In genomic region chr22:26512149-26512793, GRCh38 we compare ENCODE assay signal across 8 cellular contexts. TPM values are rescaled to one million over a fixed set of nuclear protein-coding genes. Genes with fewer than 3 reads are reported as not detected.
DNase-seq lines count a peak whose midpoint lies in the region; ATAC-seq and TF ChIP-seq lines count a peak whose summit lies in the region.

Gene TFIP11, minus strand, starts transcription at chr22:26512473. Its CDS starts 2,201 bp downstream, at chr22:26510272.

- TF ChIP-seq EP300 in SK-N-SH (IDR thresholded peaks at IDR 0.05; ENCODE audit: borderline replicate concordance in 1 of 2, low read depth in 1 of 2, low read length in 1 of 2), result peak in 1 of 2 experiments; percentile 28; a peak in 1 of 4 replicates
- no peak for TF ChIP-seq EP300 in gastroesophageal sphincter (IDR thresholded peaks at IDR 0.05)

- no peaks in the 10 kb centered on the region for H3F3A ChIP-seq in SK-N-SH (replicated peaks; ENCODE audit: insufficient read depth)

- TF ChIP-seq CTCF in HEK293 (tag by site-specific recombination; IDR thresholded peaks at IDR 0.05) (peak; percentile 88), SK-N-SH (IDR thresholded peaks at IDR 0.05) (no peak), gastroesophageal sphincter (IDR thresholded peaks at IDR 0.05) (peak in 2 of 4 experiments; percentile 12 to 14), neutrophil (IDR thresholded peaks at IDR 0.05) (peak; percentile 22), subcutaneous adipose tissue (IDR thresholded peaks at IDR 0.05; ENCODE audit: low read depth) (no peak)

- POLR2A ChIA-PET in HEK293 (lab: Yijun Ruan, JAX) (interaction anchor here (0.6 to 1.8 kb wide), 7 partner anchors 9 to 153 kb away, joined by 3 to 13 read pairs (median 4); partner anchors contain the start of genes HPS4 and SRRD), SK-N-SH (lab: Yijun Ruan, JAX) (interaction anchor here (0.8 to 1.9 kb wide), 4 partner anchors 20 to 160 kb away, joined by 3 to 7 read pairs (median 4); partner anchors contain the start of genes HPS4 and SRRD)

- peak; percentile 97 for ATAC-seq in gastroesophageal sphincter

- peak within 1 kb of the TSS; percentile 86 for H3K9ac ChIP-seq in SK-N-SH

- TF ChIP-seq RAD21 in SK-N-SH (IDR thresholded peaks at IDR 0.05; ENCODE audit: low read length), result peak; percentile 9; the same call in 1 of the 2 replicates

- H2AFZ ChIP-seq in SK-N-SH (ENCODE audit: low read depth), result peak within 1 kb of the TSS; percentile 81

- H3K36me3 ChIP-seq in HEK293 (ENCODE audit: control insufficient read depth in 2 of 2, insufficient read depth in 1 of 2, low read length in 2 of 2) (peaks cover 35 to 36% of the 10 kb centered on the region in 2 experiments), SK-N-SH (replicated peaks in 1 of 2; ENCODE audit: control insufficient read depth in 1 of 2, insufficient read depth in 2 of 2, low read length in 1 of 2) (peaks cover 31 to 32% of the 10 kb centered on the region in 2 experiments), gastroesophageal sphincter (peaks cover 0 to 32% of the 10 kb centered on the region in 2 donors), neutrophil (peaks cover 30% of the 10 kb centered on the region)

- peak within 1 kb of the TSS; percentile 89 for H3K4me2 ChIP-seq in SK-N-SH

- no peaks in the 10 kb centered on the region for H3K9me3 ChIP-seq in HEK293 (ENCODE audit: control insufficient read depth, insufficient read depth, low read depth, low read length)
- no peaks in the 10 kb centered on the region for H3K9me3 ChIP-seq in SK-N-SH
- no peaks in the 10 kb centered on the region for H3K9me3 ChIP-seq in gastroesophageal sphincter
- no peaks in the 10 kb centered on the region for H3K9me3 ChIP-seq in neutrophil

- WGBS in SK-N-SH (ENCODE audit: low lambda C conversion rate), result 1% methylated on average over 10 of the region's 40 CpGs
- 1 to 4% methylated on average over 4 to 15 of the region's 40 CpGs for WGBS in gastroesophageal sphincter (ENCODE audit: low coverage in 1 of 2), 2 donors

- no peaks in the 10 kb centered on the region for H4K20me1 ChIP-seq in SK-N-SH (ENCODE audit: insufficient read depth)

- H3K4me1 ChIP-seq in HEK293 (ENCODE audit: control insufficient read depth, insufficient read depth, low read length) (no peaks in the 10 kb centered on the region), SK-N-SH (ENCODE audit: control insufficient read depth in 1 of 2, insufficient read depth in 2 of 2, low read depth in 1 of 2, low read length in 1 of 2) (peaks cover 12 to 18% of the 10 kb centered on the region in 2 experiments; a peak in 3 of 4 replicates), gastroesophageal sphincter (peaks cover 2 to 33% (median 4%) of the 10 kb centered on the region in 3 donors), neutrophil (ENCODE audit: control insufficient read depth in 1 of 2, insufficient read depth in 1 of 2, low read depth in 1 of 2, low read length in 1 of 2) (peaks cover 18 to 23% of the 10 kb centered on the region in 2 experiments)

- no peaks in the 10 kb centered on the region for H3K27me3 ChIP-seq in SK-N-SH (ENCODE audit: insufficient read depth)
- H3K27me3 ChIP-seq in gastroesophageal sphincter, result no peaks in the 10 kb centered on the region
- H3K27me3 ChIP-seq in neutrophil, result no peaks in the 10 kb centered on the region

- H3K79me2 ChIP-seq in SK-N-SH (ENCODE audit: insufficient read depth), result peaks cover 57% of the 10 kb centered on the region

- peak; percentile 65 for DNase-seq in GF-D8 (lab: John Stamatoyannopoulos, UW)
- peak; percentile 86 for DNase-seq in MV-4-11 (lab: John Stamatoyannopoulos, UW)
- peak; percentile 93 for DNase-seq in SK-N-SH
- peak; percentile 92 for DNase-seq in activated naive CD4-positive, alpha-beta T cell treated with anti-CD3 and anti-CD28 coated beads, Interleukin-2, amount 50 U/mL, for 16 hours

- no peaks in the 10 kb centered on the region for H3K9me2 ChIP-seq in SK-N-SH

- H3K4me3 ChIP-seq in HEK293 (ENCODE audit: low read depth, low read length), result peak within 1 kb of the TSS; percentile 80
- peak within 1 kb of the TSS; percentile 89 to 96 for H3K4me3 ChIP-seq in SK-N-SH (ENCODE audit: low read depth in 2 of 2, low read length in 1 of 2)
- H3K4me3 ChIP-seq in gastroesophageal sphincter, result peak within 1 kb of the TSS; percentile 60 to 94
- H3K4me3 ChIP-seq in neutrophil (ENCODE audit: low read depth in 1 of 2, low read length in 1 of 2), result peak within 1 kb of the TSS; percentile 90 to 94

- CTCF ChIA-PET in HEK293 (lab: Yijun Ruan, JAX), result interaction anchor here (1.0 to 2.1 kb wide), 4 partner anchors 9 to 153 kb away, joined by 4 to 8 read pairs (median 5); no protein-coding TSS in a partner anchor
- CTCF ChIA-PET in SK-N-SH (lab: Yijun Ruan, JAX), result interaction anchor here (0.8 to 1.7 kb wide), 5 partner anchors 9 to 148 kb away, joined by 3 to 6 read pairs (median 4); no protein-coding TSS in a partner anchor

- peak; percentile 55 to 67 for TF ChIP-seq POLR2A in gastroesophageal sphincter (IDR thresholded peaks at IDR 0.05)

- H3K27ac ChIP-seq in HEK293 (ENCODE audit: extremely low read depth, low read depth, low read length), result peak within 1 kb of the TSS; percentile 56; the same call in 1 of the 2 replicates
- H3K27ac ChIP-seq in SK-N-SH (ENCODE audit: low read depth in 2 of 2, low read length in 1 of 2), result peak within 1 kb of the TSS; percentile 73 to 76
- H3K27ac ChIP-seq in gastroesophageal sphincter, result peak within 1 kb of the TSS; percentile 64 to 87 (median 80)
- H3K27ac ChIP-seq in neutrophil, result peak within 1 kb of the TSS; percentile 81

TF ChIP-seq in HEK293, 187 proteins besides CTCF, POLR2A, EP300 and RAD21 (continues in another document):
- TF ChIP-seq ZNF24 (tag by site-specific recombination; IDR thresholded peaks at IDR 0.05) (peak; percentile 24; the same call in 1 of the 2 replicates), ZNF280D (tag by site-specific recombination; IDR thresholded peaks at IDR 0.05) (no peak), WT1 (tag by site-specific recombination; IDR thresholded peaks at IDR 0.05) (no peak), SP2 (tag by site-specific recombination; IDR thresholded peaks at IDR 0.05) (peak; percentile 89), ZNF223 (tag by site-specific recombination; IDR thresholded peaks at IDR 0.05) (no peak), OVOL3 (tag by site-specific recombination; IDR thresholded peaks at IDR 0.05) (no peak)

TF ChIP-seq in SK-N-SH, 30 proteins besides CTCF, POLR2A, EP300 and RAD21 (continues in another document):
- TF ChIP-seq FOSL2 (IDR thresholded peaks at IDR 0.05; ENCODE audit: borderline replicate concordance, low read depth), result no peak
- TF ChIP-seq EZH2phosphoT487 (IDR thresholded peaks at IDR 0.05; ENCODE audit: borderline replicate concordance, low read depth), result no peak
- TF ChIP-seq MXI1 (IDR thresholded peaks at IDR 0.05; ENCODE audit: low read depth, low read length), result peak; percentile 98
- TF ChIP-seq REST (IDR thresholded peaks at IDR 0.05; ENCODE audit: low read depth, low read length), result 0 out of 2 replicates have a peak, but pooled peaks have one; percentile 5
- no peak for TF ChIP-seq USF2 (IDR thresholded peaks at IDR 0.05; ENCODE audit: borderline replicate concordance, low read depth, low read length)
- TF ChIP-seq YY1 (IDR thresholded peaks at IDR 0.05; ENCODE audit: low read depth), result peak; percentile 87
- TF ChIP-seq MEF2A (IDR thresholded peaks at IDR 0.05; ENCODE audit: borderline replicate concordance, low read depth), result no peak
- no peak for TF ChIP-seq NRF1 (IDR thresholded peaks at IDR 0.05; ENCODE audit: low read depth, low read length)
- TF ChIP-seq TAF1 (IDR thresholded peaks at IDR 0.05; ENCODE audit: borderline replicate concordance, low read depth, low read length), result peak; percentile 82
- TF ChIP-seq CHD2 (IDR thresholded peaks at IDR 0.05; ENCODE audit: low read length, partially characterized antibody), result peak; percentile 97
- peak; percentile 100 for TF ChIP-seq ELF1 (IDR thresholded peaks at IDR 0.05)
- peak; percentile 91 for TF ChIP-seq POLR2AphosphoS5 (IDR thresholded peaks at IDR 0.05; ENCODE audit: low read depth, low read length)

RNA-seq across cellular contexts. Expression of gene TFIP11, which starts in this region (rescaled TPM):
- polyA plus RNA-seq in SK-N-SH (2012; rRNA removed), result 32.8 and 37.5 TPM in 2 replicates
- 20.4 and 24.9 TPM in 2 replicates for polyA plus RNA-seq in SK-N-SH (2012; cell fraction: cytosol; rRNA removed)
- 64.2 and 79.7 TPM in 2 replicates for polyA plus RNA-seq in SK-N-SH (2012; cell fraction: nucleus; rRNA removed)
- 10 to 100 TPM; 20.3 to 38.3 (median 21.6) TPM for total RNA-seq in gastroesophageal sphincter
- total RNA-seq in subcutaneous adipose tissue, result 10 to 100 TPM; 15.8 to 41.6 (median 18.7) TPM

Comparison
In these comparisons a context has a peak if more than half of its experiments do, and no peak if none do; other contexts are left out.
1. Peak in every context shown above with its lines: DNase-seq, ATAC-seq, H3K4me3 ChIP-seq and H3K27ac ChIP-seq.
2. CTCF ChIP-seq: peak in HEK293 (single experiment) and neutrophil (single experiment); none in SK-N-SH (single experiment) and subcutaneous adipose tissue (single experiment).